8 cellular contexts compared by ENCODE assay signal in the genomic region with DNA sequence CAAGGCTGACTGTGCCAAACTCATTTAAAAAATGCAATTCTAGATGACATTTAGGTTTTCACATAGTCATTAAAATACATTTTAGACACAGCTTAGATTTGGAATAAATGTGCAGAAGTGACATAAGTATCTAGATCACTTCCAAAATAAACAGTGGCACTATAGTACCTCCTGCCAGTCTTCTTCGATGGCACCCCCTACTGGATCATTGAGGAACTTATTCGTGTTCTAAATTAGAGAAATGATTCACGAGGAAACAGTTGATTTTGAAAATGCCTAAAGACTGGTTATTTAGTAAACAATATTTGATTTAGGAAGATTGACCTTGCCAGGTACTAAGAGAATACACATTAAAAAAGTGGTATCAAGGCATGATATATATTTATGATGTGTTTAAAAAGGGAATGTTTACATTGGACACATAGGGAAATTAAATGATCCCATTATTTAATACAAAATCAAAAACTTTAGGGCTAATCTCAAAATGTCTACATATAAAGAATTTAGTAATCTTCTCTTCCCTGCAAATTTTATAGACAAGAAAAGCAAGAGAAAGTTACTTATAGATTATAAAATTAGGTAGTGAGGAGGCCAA.
A peak's percentile ranks its signal among the peaks of the same experiment; 100 is the strongest.
DNase-seq lines count a peak whose midpoint lies in the region; ATAC-seq, FAIRE-seq and TF ChIP-seq lines count a peak whose summit lies in the region.

No MANE protein-coding gene starts in this region.

- no peaks in the 10 kb centered on the region for H3K27me3 Mint-ChIP-seq in Caco-2 (ENCODE audit: insufficient read depth, unreplicated experiment)

- CTCF ChIA-PET in Caco-2 (lab: Charles Lee): interaction anchor here (0.7 kb wide), 1 partner anchor 673 kb away, joined by 3 read pairs; no protein-coding TSS in a partner anchor

- peak; percentile 60 for TF ChIP-seq CTCF in Caco-2 (IDR thresholded peaks at IDR 0.05; ENCODE audit: insufficient read depth in 1 of 2, low read depth in 1 of 2, low read length in 1 of 2, severe bottlenecking in 1 of 2, unreplicated experiment in 1 of 2)
- TF ChIP-seq CTCF in bronchial epithelial cell (IDR thresholded peaks at IDR 0.05; ENCODE audit: insufficient read depth, low read length, severe bottlenecking): peak; percentile 56
- peak; percentile 69 for TF ChIP-seq CTCF in liver (IDR thresholded peaks at IDR 0.05; ENCODE audit: low read depth, low read length, missing input control)

- intact Hi-C loops in Caco-2 (cut with micrococcal nuclease; ENCODE audit: unreplicated experiment): loop anchor here (1.0 to 2.0 kb wide), 3 partner anchors 85 to 673 kb away; no protein-coding TSS in a partner anchor

- no peaks in the 10 kb centered on the region for H3K36me3 Mint-ChIP-seq in Caco-2 (ENCODE audit: insufficient read depth, unreplicated experiment)

- no peak for FAIRE-seq in bronchial epithelial cell (lab: Jason Lieb, UNC)

- POLR2A ChIA-PET in Caco-2 (lab: Charles Lee): no interaction called here

- H3K27ac Mint-ChIP-seq in Caco-2 (ENCODE audit: unreplicated experiment): no peak overlapping the region

- H3K4me1 ChIP-seq in Caco-2 (no peaks in the 10 kb centered on the region), liver (ENCODE audit: control insufficient read depth in 4 of 4, insufficient read depth in 4 of 4, low read length in 3 of 4) (no peaks in the 10 kb centered on the region)

- H3K4me3 ChIP-seq in Caco-2 (ENCODE audit: low read depth, low read length): no peak overlapping the region
- no peak overlapping the region for H3K4me3 ChIP-seq in bronchial epithelial cell (ENCODE audit: low read depth, low read length)
- H3K4me3 ChIP-seq in liver (ENCODE audit: low read depth in 1 of 3, low read length in 3 of 3): no peak overlapping the region

- H3K4me1 Mint-ChIP-seq in Caco-2 (ENCODE audit: low read depth, unreplicated experiment): no peaks in the 10 kb centered on the region

- no TSS peak for BruUV-seq in Caco-2 (replicated peaks; lab: Mats Ljungman, UMichigan)

- 4% methylated on average over 3 of the region's 3 CpGs for WGBS in liver

- H3K27me3 ChIP-seq in Caco-2 (replicated peaks; ENCODE audit: control insufficient read depth, insufficient read depth, low read length) (no peaks in the 10 kb centered on the region), bronchial epithelial cell (ENCODE audit: control insufficient read depth, insufficient read depth, low read length) (no peaks in the 10 kb centered on the region), liver (ENCODE audit: control insufficient read depth in 4 of 4, insufficient read depth in 4 of 4, low read length in 3 of 4) (peaks cover 0 to 2% (median 0%) of the 10 kb centered on the region in 4 donors)

- ATAC-seq in GM19023 (IDR thresholded peaks at IDR 0.05; ENCODE audit: unreplicated experiment) (peak; percentile 57), HG03439 (IDR thresholded peaks at IDR 0.05; ENCODE audit: unreplicated experiment) (peak; percentile 78), HG02840 (IDR thresholded peaks at IDR 0.05; ENCODE audit: low FRiP score, unreplicated experiment) (no peak)

- peak; percentile 78 to 84 for TF ChIP-seq RAD21 in liver (IDR thresholded peaks at IDR 0.05)

- no peak overlapping the region for H3K4me3 Mint-ChIP-seq in Caco-2 (ENCODE audit: unreplicated experiment)

- H3K27ac ChIP-seq in liver (ENCODE audit: low read depth in 1 of 2, low read length in 2 of 2): no peak overlapping the region

- H3K9me3 Mint-ChIP-seq in Caco-2 (ENCODE audit: unreplicated experiment): no peaks in the 10 kb centered on the region

- DNase-seq in Caco-2 (peak in 1 of 2 experiments; percentile 58), NCI-H82 treated with DMSO at 0.1 percent for 48 hours (lab: John Stamatoyannopoulos, UW; ENCODE audit: unreplicated experiment) (peak; percentile 28), bronchial epithelial cell (ENCODE audit: low read depth) (peak; percentile 59), NCI-H128 (lab: John Stamatoyannopoulos, UW; ENCODE audit: unreplicated experiment) (no peak)

- no peaks in the 10 kb centered on the region for H3K36me3 ChIP-seq in Caco-2 (ENCODE audit: control insufficient read depth, insufficient read depth, low read length)
- H3K36me3 ChIP-seq in bronchial epithelial cell (ENCODE audit: control insufficient read depth, insufficient read depth, low read length): no peaks in the 10 kb centered on the region
- H3K36me3 ChIP-seq in liver (ENCODE audit: control insufficient read depth in 4 of 4, insufficient read depth in 3 of 4, low read depth in 1 of 4, low read length in 3 of 4): no peaks in the 10 kb centered on the region

- H3K9me3 ChIP-seq in Caco-2 (no peaks in the 10 kb centered on the region), liver (ENCODE audit: control insufficient read depth in 4 of 4, low read length in 3 of 4) (no peaks in the 10 kb centered on the region)

- H3K9ac ChIP-seq in liver (ENCODE audit: low read depth in 1 of 2, low read length in 2 of 2): no peak overlapping the region

TF ChIP-seq in liver, 16 proteins besides CTCF, POLR2A, EP300 and RAD21:
- TF ChIP-seq FOXA1 (IDR thresholded peaks at IDR 0.05) (no peak), JUND (IDR thresholded peaks at IDR 0.05) (no peak), FOXA2 (IDR thresholded peaks at IDR 0.05) (no peak), GABPA (IDR thresholded peaks at IDR 0.05 in 1 of 2, conservative IDR thresholded peaks at IDR 0.05 in 1 of 2) (no peak)
- TF ChIP-seq, protein P1, sequence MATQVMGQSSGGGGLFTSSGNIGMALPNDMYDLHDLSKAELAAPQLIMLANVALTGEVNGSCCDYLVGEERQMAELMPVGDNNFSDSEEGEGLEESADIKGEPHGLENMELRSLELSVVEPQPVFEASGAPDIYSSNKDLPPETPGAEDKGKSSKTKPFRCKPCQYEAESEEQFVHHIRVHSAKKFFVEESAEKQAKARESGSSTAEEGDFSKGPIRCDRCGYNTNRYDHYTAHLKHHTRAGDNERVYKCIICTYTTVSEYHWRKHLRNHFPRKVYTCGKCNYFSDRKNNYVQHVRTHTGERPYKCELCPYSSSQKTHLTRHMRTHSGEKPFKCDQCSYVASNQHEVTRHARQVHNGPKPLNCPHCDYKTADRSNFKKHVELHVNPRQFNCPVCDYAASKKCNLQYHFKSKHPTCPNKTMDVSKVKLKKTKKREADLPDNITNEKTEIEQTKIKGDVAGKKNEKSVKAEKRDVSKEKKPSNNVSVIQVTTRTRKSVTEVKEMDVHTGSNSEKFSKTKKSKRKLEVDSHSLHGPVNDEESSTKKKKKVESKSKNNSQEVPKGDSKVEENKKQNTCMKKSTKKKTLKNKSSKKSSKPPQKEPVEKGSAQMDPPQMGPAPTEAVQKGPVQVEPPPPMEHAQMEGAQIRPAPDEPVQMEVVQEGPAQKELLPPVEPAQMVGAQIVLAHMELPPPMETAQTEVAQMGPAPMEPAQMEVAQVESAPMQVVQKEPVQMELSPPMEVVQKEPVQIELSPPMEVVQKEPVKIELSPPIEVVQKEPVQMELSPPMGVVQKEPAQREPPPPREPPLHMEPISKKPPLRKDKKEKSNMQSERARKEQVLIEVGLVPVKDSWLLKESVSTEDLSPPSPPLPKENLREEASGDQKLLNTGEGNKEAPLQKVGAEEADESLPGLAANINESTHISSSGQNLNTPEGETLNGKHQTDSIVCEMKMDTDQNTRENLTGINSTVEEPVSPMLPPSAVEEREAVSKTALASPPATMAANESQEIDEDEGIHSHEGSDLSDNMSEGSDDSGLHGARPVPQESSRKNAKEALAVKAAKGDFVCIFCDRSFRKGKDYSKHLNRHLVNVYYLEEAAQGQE (IDR thresholded peaks at IDR 0.05): no peak
